In genomic region chr15:90414408-90415028, GRCh38 we compare ENCODE assay signal across 8 cellular contexts. TPM values are rescaled to one million over a fixed set of nuclear protein-coding genes. Genes with fewer than 3 reads are reported as not detected.
DNase-seq lines count a peak whose midpoint lies in the region; ATAC-seq, FAIRE-seq and TF ChIP-seq lines count a peak whose summit lies in the region.

No MANE protein-coding gene starts in this region.

- H3K9me3 Mint-ChIP-seq in naive thymus-derived CD8-positive, alpha-beta T cell: peaks cover 0 to 5% (median 0%) of the 10 kb centered on the region in 9 donors

- POLR2A ChIA-PET in naive thymus-derived CD8-positive, alpha-beta T cell (lab: Charles Lee): interaction anchor here (1.0 to 1.2 kb wide), 3 partner anchors 15 to 35 kb away, joined by 3 read pairs; partner anchors contain the start of gene IQGAP1

- H3K27ac ChIP-seq in breast epithelium: peak overlapping the region; percentile 10 to 84

- peak overlapping the region in 9 of 10 donors; percentile 27 to 70 (median 57) for H3K4me3 Mint-ChIP-seq in naive thymus-derived CD8-positive, alpha-beta T cell

- H3K27ac Mint-ChIP-seq in naive thymus-derived CD8-positive, alpha-beta T cell: peak overlapping the region in 9 of 10 donors; percentile 34 to 84 (median 75)

- H3K9me3 ChIP-seq in breast epithelium: no peaks in the 10 kb centered on the region

- ATAC-seq in naive thymus-derived CD8-positive, alpha-beta T cell: no peak
- no peak for ATAC-seq in HG03039 (IDR thresholded peaks at IDR 0.05; ENCODE audit: unreplicated experiment)

- peaks cover 48 to 87% (median 77%) of the 10 kb centered on the region in 4 donors for H3K4me1 Mint-ChIP-seq in naive thymus-derived CD8-positive, alpha-beta T cell

- no peaks in the 10 kb centered on the region for H3K27me3 ChIP-seq in breast epithelium

- no peak overlapping the region for H3K4me3 ChIP-seq in breast epithelium

- no peaks in the 10 kb centered on the region for H3K36me3 ChIP-seq in breast epithelium

- no peak for TF ChIP-seq CTCF in breast epithelium (IDR thresholded peaks at IDR 0.05)

- intact Hi-C loops in breast epithelium (cut with DNase I; ENCODE audit: low total_unique reads): no loop called here

- FAIRE-seq in HTR-8/SVneo (lab: Jason Lieb, UNC): no peak

- H3K36me3 Mint-ChIP-seq in naive thymus-derived CD8-positive, alpha-beta T cell: peaks cover 3 to 14% (median 9%) of the 10 kb centered on the region in 3 donors

- DNase-seq in AG20443 (ENCODE audit: low spot score): peak; percentile 76
- DNase-seq in LHCN-M2 (ENCODE audit: low read depth): peak; percentile 91
- DNase-seq in breast epithelium (ENCODE audit: low spot score in 2 of 2): no peak
- no peak for DNase-seq in naive thymus-derived CD8-positive, alpha-beta T cell
- no peak for DNase-seq in NCI-H2107 treated with DMSO at 0.1 percent for 48 hours (lab: John Stamatoyannopoulos, UW; ENCODE audit: unreplicated experiment)
- DNase-seq in NCI-H345 treated with DMSO at 0.1 percent for 48 hours (lab: John Stamatoyannopoulos, UW; ENCODE audit: unreplicated experiment): no peak
- DNase-seq in HTR-8/SVneo (ENCODE audit: insufficient read length, low spot score): no peak

- H3K4me1 ChIP-seq in breast epithelium: peaks cover 0 to 28% of the 10 kb centered on the region in 2 donors

- H3K27me3 Mint-ChIP-seq in naive thymus-derived CD8-positive, alpha-beta T cell: no peaks in the 10 kb centered on the region

- no peak for TF ChIP-seq POLR2A in breast epithelium (IDR thresholded peaks at IDR 0.05)

RNA-seq across cellular contexts. Expression of gene IQGAP1, which starts 26.5 kb away (rescaled TPM):
- 203 and 217 TPM in 2 replicates for total RNA-seq in LHCN-M2 (2014; rRNA removed)
- 122 TPM for polyA plus RNA-seq in LHCN-M2 (2012)
- total RNA-seq in breast epithelium: 100 to 1,000 TPM; 244 to 387 (median 288) TPM
- 100 to 1,000 TPM; 101 to 110 TPM for total RNA-seq in naive thymus-derived CD8-positive, alpha-beta T cell
- polyA plus RNA-seq in naive thymus-derived CD8-positive, alpha-beta T cell: 100 to 1,000 TPM in 1 of 3 donors, 10 to 100 TPM in 2; 73.9 to 126 (median 74.2) TPM

Comparison
In these comparisons a context has a peak if more than half of its experiments do, and no peak if none do; other contexts are left out.
1. DNase-seq: peak in AG20443 (single experiment) and LHCN-M2 (single experiment); none in breast epithelium (0 of 2), naive thymus-derived CD8-positive, alpha-beta T cell (0 of 10), NCI-H2107 treated with DMSO at 0.1 percent for 48 hours (single experiment), NCI-H345 treated with DMSO at 0.1 percent for 48 hours (single experiment) and HTR-8/SVneo (single experiment).